ENCODE assay signal across 1 cellular context in genomic region chr5:60672693-60673264, GRCh38.
TF ChIP-seq lines count a peak whose summit lies in the region.

No MANE protein-coding gene starts in this region.

TF ChIP-seq in HepG2, 621 proteins besides CTCF, POLR2A, EP300 and RAD21 (continued from another document and continues in another):
- TF ChIP-seq ZNF362 (CRISPR knock-in tag; IDR thresholded peaks at IDR 0.05; ENCODE audit: borderline replicate concordance): peak; percentile 72; the same call in 1 of the 2 replicates
- peak; percentile 91; the same call in 1 of the 2 replicates for TF ChIP-seq MEIS1 (CRISPR knock-in tag; IDR thresholded peaks at IDR 0.05; ENCODE audit: borderline replicate concordance)
- no peak for TF ChIP-seq BRCA1 (CRISPR knock-in tag; IDR thresholded peaks at IDR 0.05)
- no peak for TF ChIP-seq RORA (CRISPR knock-in tag; IDR thresholded peaks at IDR 0.05)
- TF ChIP-seq NCOA2 (CRISPR knock-in tag; IDR thresholded peaks at IDR 0.05): peak; percentile 99
- TF ChIP-seq KDM5B (CRISPR knock-in tag; IDR thresholded peaks at IDR 0.05; ENCODE audit: borderline replicate concordance): no peak
- peak; percentile 52; the same call in 1 of the 2 replicates for TF ChIP-seq JUN (CRISPR knock-in tag; IDR thresholded peaks at IDR 0.05)
- no peak for TF ChIP-seq ZNF740 (CRISPR knock-in tag; IDR thresholded peaks at IDR 0.05)
- TF ChIP-seq ZNF672 (CRISPR knock-in tag; IDR thresholded peaks at IDR 0.05): no peak
- peak; percentile 99 for TF ChIP-seq SOX5 (CRISPR knock-in tag; IDR thresholded peaks at IDR 0.05; ENCODE audit: borderline replicate concordance)
- no peak for TF ChIP-seq ZNF547 (CRISPR knock-in tag; IDR thresholded peaks at IDR 0.05)
- peak; percentile 74 for TF ChIP-seq KLF6 (CRISPR knock-in tag; IDR thresholded peaks at IDR 0.05)
- no peak for TF ChIP-seq CHCHD3 (CRISPR knock-in tag; IDR thresholded peaks at IDR 0.05)
- no peak for TF ChIP-seq ZNF737 (CRISPR knock-in tag; IDR thresholded peaks at IDR 0.05; ENCODE audit: borderline replicate concordance)
- no peak for TF ChIP-seq ZBTB33 (CRISPR knock-in tag; IDR thresholded peaks at IDR 0.05)
- no peak for TF ChIP-seq KDM3A (CRISPR knock-in tag; IDR thresholded peaks at IDR 0.05; ENCODE audit: low read depth)
- TF ChIP-seq RXRA (CRISPR knock-in tag; IDR thresholded peaks at IDR 0.05): peak; percentile 88; the same call in 1 of the 2 replicates
- TF ChIP-seq MXD4 (CRISPR knock-in tag; IDR thresholded peaks at IDR 0.05): peak; percentile 55; the same call in 1 of the 2 replicates
- no peak for TF ChIP-seq HIC2 (CRISPR knock-in tag; IDR thresholded peaks at IDR 0.05; ENCODE audit: low read depth)
- peak; percentile 50; the same call in 1 of the 2 replicates for TF ChIP-seq RBAK (CRISPR knock-in tag; IDR thresholded peaks at IDR 0.05)
- peak; percentile 80 for TF ChIP-seq ARNTL (CRISPR knock-in tag; IDR thresholded peaks at IDR 0.05)
- no peak for TF ChIP-seq SATB2 (CRISPR knock-in tag; IDR thresholded peaks at IDR 0.05)
- TF ChIP-seq RFX3 (CRISPR knock-in tag; IDR thresholded peaks at IDR 0.05): no peak
- TF ChIP-seq POLR2AphosphoS2 (IDR thresholded peaks at IDR 0.05; ENCODE audit: low read depth, low read length): no peak
- peak; percentile 64; the same call in 1 of the 2 replicates for TF ChIP-seq JUND (CRISPR knock-in tag; IDR thresholded peaks at IDR 0.05)
- TF ChIP-seq ZNF891 (CRISPR knock-in tag; IDR thresholded peaks at IDR 0.05): no peak
- TF ChIP-seq SETDB1 (CRISPR knock-in tag; IDR thresholded peaks at IDR 0.05; ENCODE audit: borderline replicate concordance): no peak
- no peak for TF ChIP-seq KLF12 (CRISPR knock-in tag; IDR thresholded peaks at IDR 0.05; ENCODE audit: borderline replicate concordance)
- TF ChIP-seq ZSCAN29 (CRISPR knock-in tag; conservative IDR thresholded peaks at IDR 0.05): peak; percentile 84; the same call in 1 of the 2 replicates
- TF ChIP-seq SMAD3 (CRISPR knock-in tag; IDR thresholded peaks at IDR 0.05): peak; percentile 67; the same call in 1 of the 2 replicates
- TF ChIP-seq BCL6 (CRISPR knock-in tag; IDR thresholded peaks at IDR 0.05): peak; percentile 90
- no peak for TF ChIP-seq CREBL2 (CRISPR knock-in tag; IDR thresholded peaks at IDR 0.05; ENCODE audit: borderline replicate concordance)
- no peak for TF ChIP-seq MTF1 (CRISPR knock-in tag; IDR thresholded peaks at IDR 0.05)
- TF ChIP-seq ZNF510 (CRISPR knock-in tag; IDR thresholded peaks at IDR 0.05; ENCODE audit: low read depth): peak; percentile 82; the same call in 1 of the 2 replicates
- TF ChIP-seq LCORL (IDR thresholded peaks at IDR 0.05): no peak
- TF ChIP-seq LCORL (CRISPR knock-in tag; IDR thresholded peaks at IDR 0.05): peak; percentile 53; the same call in 1 of the 2 replicates
- TF ChIP-seq HNF1B (CRISPR knock-in tag; IDR thresholded peaks at IDR 0.05): peak; percentile 94
- peak; percentile 99; the same call in 1 of the 2 replicates for TF ChIP-seq ZSCAN5A (CRISPR knock-in tag; IDR thresholded peaks at IDR 0.05; ENCODE audit: borderline replicate concordance)
- peak; percentile 27; the same call in 1 of the 3 replicates for TF ChIP-seq MXI1 (IDR thresholded peaks at IDR 0.05; ENCODE audit: borderline replicate concordance, low read depth, low read length)
- TF ChIP-seq KAT8 (CRISPR knock-in tag; IDR thresholded peaks at IDR 0.05): peak; percentile 78
- TF ChIP-seq ATM (IDR thresholded peaks at IDR 0.05; ENCODE audit: borderline replicate concordance): no peak
- peak; percentile 68; the same call in 1 of the 2 replicates for TF ChIP-seq RFXANK (CRISPR knock-in tag; IDR thresholded peaks at IDR 0.05)
- TF ChIP-seq DBP (CRISPR knock-in tag; IDR thresholded peaks at IDR 0.05; ENCODE audit: not compliant biosample characterization): no peak
- no peak for TF ChIP-seq FLYWCH1 (CRISPR knock-in tag; IDR thresholded peaks at IDR 0.05)
- TF ChIP-seq POLR2AphosphoS5 (IDR thresholded peaks at IDR 0.05; ENCODE audit: low read depth, low read length): peak; percentile 4; the same call in 1 of the 2 replicates
- no peak for TF ChIP-seq ZFP41 (CRISPR knock-in tag; IDR thresholded peaks at IDR 0.05; ENCODE audit: borderline replicate concordance)
- TF ChIP-seq YY1 (IDR thresholded peaks at IDR 0.05; ENCODE audit: insufficient read depth, insufficient replicate concordance, low read depth, low read length): no peak
- TF ChIP-seq HOMEZ (CRISPR knock-in tag; IDR thresholded peaks at IDR 0.05; ENCODE audit: low read depth): peak; percentile 70; the same call in 1 of the 2 replicates
- peak; percentile 64; the same call in 1 of the 2 replicates for TF ChIP-seq TGIF2 (CRISPR knock-in tag; IDR thresholded peaks at IDR 0.05)
- TF ChIP-seq EED (CRISPR knock-in tag; IDR thresholded peaks at IDR 0.05): no peak
- TF ChIP-seq RARG (CRISPR knock-in tag; IDR thresholded peaks at IDR 0.05; ENCODE audit: low read depth): no peak
- TF ChIP-seq ZNF143 (CRISPR knock-in tag; IDR thresholded peaks at IDR 0.05): no peak
- TF ChIP-seq HOXA7 (CRISPR knock-in tag; IDR thresholded peaks at IDR 0.05): no peak
- TF ChIP-seq SNRNP70 (IDR thresholded peaks at IDR 0.05; ENCODE audit: low read depth, low read length): no peak
- peak; percentile 68 for TF ChIP-seq ZMYM3 (CRISPR knock-in tag; IDR thresholded peaks at IDR 0.05)
- peak; percentile 57; the same call in 1 of the 2 replicates for TF ChIP-seq FOXC1 (CRISPR knock-in tag; IDR thresholded peaks at IDR 0.05; ENCODE audit: borderline replicate concordance)
- TF ChIP-seq U2AF2 (IDR thresholded peaks at IDR 0.05; ENCODE audit: low read depth, low read length): no peak
- TF ChIP-seq PPARG (CRISPR knock-in tag; conservative IDR thresholded peaks at IDR 0.05): peak; percentile 87
- no peak for TF ChIP-seq ZFP62 (CRISPR knock-in tag; IDR thresholded peaks at IDR 0.05)
- TF ChIP-seq SP1 (IDR thresholded peaks at IDR 0.05): no peak
- 0 out of 2 replicates have a peak, but pooled peaks have one; percentile 7 for TF ChIP-seq SP1 (CRISPR knock-in tag; IDR thresholded peaks at IDR 0.05)
- TF ChIP-seq ZNF83 (CRISPR knock-in tag; IDR thresholded peaks at IDR 0.05; ENCODE audit: borderline replicate concordance): no peak
- TF ChIP-seq FOSL2 (CRISPR knock-in tag; IDR thresholded peaks at IDR 0.05): peak; percentile 81
- TF ChIP-seq MEF2D (CRISPR knock-in tag; IDR thresholded peaks at IDR 0.05): peak; percentile 94
- no peak for TF ChIP-seq ZBTB4 (CRISPR knock-in tag; IDR thresholded peaks at IDR 0.05; ENCODE audit: borderline replicate concordance)
